28 cellular contexts compared by ENCODE assay signal in the genomic region with DNA sequence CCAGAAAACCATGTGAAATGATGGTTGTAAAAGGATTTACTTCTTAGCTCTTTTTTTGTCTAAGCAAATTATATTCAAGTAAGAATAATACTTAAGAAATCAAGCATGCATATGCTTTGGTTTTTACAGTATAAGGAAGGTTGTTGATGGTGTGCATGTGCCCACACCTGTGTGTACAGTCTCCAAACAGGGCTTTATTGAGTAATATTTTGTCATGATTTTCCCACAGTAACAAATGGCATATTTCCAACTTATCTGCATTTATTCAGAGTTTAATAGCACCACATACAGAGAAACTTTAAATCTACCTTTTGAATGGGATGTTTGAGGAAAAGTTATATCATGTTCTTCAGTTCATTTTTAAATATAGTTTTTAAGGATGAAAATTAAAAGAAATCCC.
DNase-seq lines count a peak whose midpoint lies in the region; ATAC-seq, FAIRE-seq and TF ChIP-seq lines count a peak whose summit lies in the region.
"Had no signal": no experiment of that assay in that cellular context is flagged by ENCODE, and none has a peak within 500 bp of the region (broad histone marks: within the 10 kb centered on the region; RNA-seq: fewer than 3 reads in every experiment).

No MANE protein-coding gene starts in this region.

- H3K23ac ChIP-seq in mesenchymal stem cell (ENCODE audit: low read length in 2 of 2) = no peak overlapping the region

- no peak for FAIRE-seq in small intestine (lab: Jason Lieb, UNC)
- FAIRE-seq: urothelium cell line had no signal

- TF ChIP-seq CTCF in mammary epithelial cell (conservative IDR thresholded peaks at IDR 0.05 in 1 of 2, IDR thresholded peaks at IDR 0.05 in 1 of 2; ENCODE audit: extremely low read depth in 1 of 2, insufficient read depth in 1 of 2, low read depth in 1 of 2, low read length in 2 of 2) = no peak
- no peak for TF ChIP-seq CTCF in left ventricle myocardium inferior (IDR thresholded peaks at IDR 0.05; ENCODE audit: borderline replicate concordance)

- dilution Hi-C loops in mammary epithelial cell (cut with HindIII; ENCODE audit: low sequenced_read_pairs) = loop anchor here (25.0 kb wide), 1 partner anchor 204 kb away; the partner anchor contains the start of gene DSC3

- no peak overlapping the region for H2BK120ac ChIP-seq in mesenchymal stem cell (ENCODE audit: low read depth, low read length)

- no peak overlapping the region for H3K14ac ChIP-seq in mesenchymal stem cell (ENCODE audit: low read length in 2 of 2)

- no peaks in the 10 kb centered on the region for H3K9me3 ChIP-seq in HUES64 (ENCODE audit: insufficient read depth, low read depth, low read length)
- H3K9me3 ChIP-seq in mammary epithelial cell (replicated peaks; ENCODE audit: insufficient read depth, low read length) = no peaks in the 10 kb centered on the region
- H3K9me3 ChIP-seq in mesenchymal stem cell (ENCODE audit: control insufficient read depth, low read length) = no peaks in the 10 kb centered on the region
- no peaks in the 10 kb centered on the region for H3K9me3 ChIP-seq in small intestine (ENCODE audit: control insufficient read depth, low read depth)
- no peaks in the 10 kb centered on the region for H3K9me3 ChIP-seq in left ventricle myocardium inferior (replicated peaks)
- H3K9me3 ChIP-seq: BLaER1 treated with 17β-estradiol and CSF1 and Interleukin-3, amounts not matched to agents 10 nM and 100 nM had no signal

- H2BK12ac ChIP-seq in mesenchymal stem cell (ENCODE audit: low read length in 2 of 2) = no peak overlapping the region

- peak overlapping the region; percentile 54 for H2AFZ ChIP-seq in mammary epithelial cell (ENCODE audit: low read depth, low read length)
- no peak overlapping the region for H2AFZ ChIP-seq in mesenchymal stem cell (ENCODE audit: low read depth, low read length)

- H3K27ac ChIP-seq in HUES64 (ENCODE audit: low read depth, low read length) (peak overlapping the region; percentile 7; the same call in 1 of the 2 replicates), mammary epithelial cell (ENCODE audit: insufficient read depth, low read depth, low read length) (peak overlapping the region; percentile 94), mesenchymal stem cell (ENCODE audit: low read length, poor library complexity, severe bottlenecking) (peak overlapping the region; percentile 25), small intestine (ENCODE audit: low read depth in 1 of 2, low read length in 1 of 2) (no peak overlapping the region), left ventricle myocardium inferior (replicated peaks) (no peak overlapping the region)
- H3K27ac ChIP-seq: BLaER1 treated with 17β-estradiol and CSF1 and Interleukin-3, amounts not matched to agents 10 nM and 100 nM; brain microvascular endothelial cell had no signal

- H2AK5ac ChIP-seq in mesenchymal stem cell (ENCODE audit: low read length, severe bottlenecking) = no peak overlapping the region

- no peak overlapping the region for H3K18ac ChIP-seq in mesenchymal stem cell (ENCODE audit: low read depth in 1 of 2, low read length in 2 of 2)

- H3K36me3 ChIP-seq in HUES64 (ENCODE audit: insufficient read depth, low read length) (no peaks in the 10 kb centered on the region), mammary epithelial cell (ENCODE audit: insufficient read depth, low read length) (no peaks in the 10 kb centered on the region), mesenchymal stem cell (ENCODE audit: control insufficient read depth in 1 of 2, insufficient read depth in 2 of 2, low read depth in 1 of 2, low read length in 2 of 2) (no peaks in the 10 kb centered on the region), small intestine (ENCODE audit: control insufficient read depth in 2 of 2, insufficient read depth in 2 of 2, low read length in 2 of 2) (no peaks in the 10 kb centered on the region), left ventricle myocardium inferior (no peaks in the 10 kb centered on the region)
- H3K36me3 ChIP-seq: BLaER1 treated with 17β-estradiol and CSF1 and Interleukin-3, amounts not matched to agents 10 nM and 100 nM; brain microvascular endothelial cell had no signal

- in situ Hi-C loops in mammary epithelial cell (cut with MboI; ENCODE audit: low sequenced_read_pairs in 2 of 2) = loop anchor here (10.0 to 25.0 kb wide), 2 partner anchors 137 to 204 kb away; partner anchors contain the start of genes DSC2 (in 1 of the 2) and DSC3 (in 1 of the 2)

- H4K20me1 ChIP-seq in mammary epithelial cell (ENCODE audit: insufficient read depth, low read length) = no peaks in the 10 kb centered on the region
- H4K20me1 ChIP-seq: BLaER1 treated with 17β-estradiol and CSF1 and Interleukin-3, amounts not matched to agents 10 nM and 100 nM had no signal

- intact Hi-C loops in mammary epithelial cell (cut with micrococcal nuclease) = loop anchor here (1.0 to 5.0 kb wide), 3 partner anchors 11 to 249 kb away; partner anchors contain the start of gene DSC3
- intact Hi-C loops in left ventricle myocardium inferior (cut with micrococcal nuclease) = no loop called here

- H4K91ac ChIP-seq in mesenchymal stem cell (ENCODE audit: low read length) = no peak overlapping the region

- H2BK5ac ChIP-seq in mesenchymal stem cell (ENCODE audit: low read depth, low read length, poor library complexity, severe bottlenecking) = no peak overlapping the region

- H3K27me3 ChIP-seq in HUES64 (ENCODE audit: insufficient read depth, low read length) (no peaks in the 10 kb centered on the region), mammary epithelial cell (ENCODE audit: insufficient read depth, low read length) (no peaks in the 10 kb centered on the region), mesenchymal stem cell (ENCODE audit: control insufficient read depth in 1 of 2, insufficient read depth in 1 of 2, low read length in 2 of 2) (peaks cover 0 to 3% of the 10 kb centered on the region in 2 experiments), small intestine (ENCODE audit: control insufficient read depth in 2 of 2, insufficient read depth in 2 of 2, low read length in 2 of 2) (no peaks in the 10 kb centered on the region), left ventricle myocardium inferior (ENCODE audit: low read depth) (no peaks in the 10 kb centered on the region)
- H3K27me3 ChIP-seq: BLaER1 treated with 17β-estradiol and CSF1 and Interleukin-3, amounts not matched to agents 10 nM and 100 nM; brain microvascular endothelial cell had no signal

- H3K79me2 ChIP-seq in mammary epithelial cell (ENCODE audit: insufficient read depth, low read length) = no peaks in the 10 kb centered on the region

- H3K4me2 ChIP-seq in mammary epithelial cell (ENCODE audit: insufficient read depth, low read depth, low read length) = peak overlapping the region; percentile 75
- no peak overlapping the region for H3K4me2 ChIP-seq in mesenchymal stem cell (ENCODE audit: low read length, poor library complexity, severe bottlenecking)
- H3K4me2 ChIP-seq: BLaER1 treated with 17β-estradiol and CSF1 and Interleukin-3, amounts not matched to agents 10 nM and 100 nM had no signal

- no peak overlapping the region for H3K4ac ChIP-seq in mesenchymal stem cell (ENCODE audit: low read depth in 1 of 2, low read length in 2 of 2)

- no peak overlapping the region for H2BK15ac ChIP-seq in mesenchymal stem cell (ENCODE audit: low read depth, poor library complexity, severe bottlenecking)

- H3K9ac ChIP-seq in HUES64 (ENCODE audit: low read depth, low read length) (no peak overlapping the region), mammary epithelial cell (ENCODE audit: insufficient read depth, low read length) (peak overlapping the region; percentile 75), mesenchymal stem cell (ENCODE audit: low read length) (no peak overlapping the region)
- H3K9ac ChIP-seq: BLaER1 treated with 17β-estradiol and CSF1 and Interleukin-3, amounts not matched to agents 10 nM and 100 nM had no signal

- no TSS peak for BruUV-seq in mammary epithelial cell (replicated peaks; lab: Mats Ljungman, UMichigan)

- H4K8ac ChIP-seq in mesenchymal stem cell (ENCODE audit: low read length) = no peak overlapping the region

- peak; percentile 68 for DNase-seq in mammary epithelial cell
- DNase-seq in mesenchymal stem cell = no peak
- DNase-seq in small intestine = peak; percentile 26
- no peak for DNase-seq in mesenteric fat pad (ENCODE audit: low spot score)
- no peak for DNase-seq in left ventricle myocardium inferior
- DNase-seq: activated CD4-positive, alpha-beta T cell treated with anti-CD3 and anti-CD28 coated beads for 48 hours; activated naive CD4-positive, alpha-beta T cell treated with Interleukin-2 at 50 U/mL for 16 hours; activated T-cell treated with anti-CD3 and anti-CD28 coated beads, Interleukin-2, amount 50 U/mL, for 72 hours; brain microvascular endothelial cell; COR-L47; DMS79; effector CD4-positive, alpha-beta T cell; foreskin fibroblast; GDM1; KG1; midbrain; natural killer cell; NCI-H1436 treated with DMSO at 0.1 percent for 48 hours; NCI-H446 treated with DMSO at 0.1 percent for 48 hours; stimulated activated CD4-positive, alpha-beta T cell treated with anti-CD3 and anti-CD28 coated beads, Interleukin-4, amount 100 ng/mL, for 1 hour; substantia nigra had no signal

- H3K4me3 ChIP-seq in HUES64 (ENCODE audit: low read length) (no peak overlapping the region), mammary epithelial cell (replicated peaks in 1 of 3; ENCODE audit: insufficient read depth in 1 of 3, low read depth in 2 of 3, low read length in 3 of 3) (peak overlapping the region in 1 of 3 experiments; percentile 24), mesenchymal stem cell (ENCODE audit: insufficient read depth in 1 of 2, low read depth in 1 of 2, low read length in 2 of 2) (no peak overlapping the region), small intestine (ENCODE audit: low read depth in 1 of 2, low read length in 2 of 2) (no peak overlapping the region), left ventricle myocardium inferior (no peak overlapping the region)
- H3K4me3 ChIP-seq: BLaER1 treated with 17β-estradiol and CSF1 and Interleukin-3, amounts not matched to agents 10 nM and 100 nM had no signal

- peaks cover 55% of the 10 kb centered on the region for H3K4me1 ChIP-seq in HUES64 (ENCODE audit: insufficient read depth, low read length)
- peaks cover 56% of the 10 kb centered on the region for H3K4me1 ChIP-seq in mammary epithelial cell (ENCODE audit: insufficient read depth, low read length)
- peaks cover 9% of the 10 kb centered on the region for H3K4me1 ChIP-seq in mesenchymal stem cell (ENCODE audit: control insufficient read depth, insufficient read depth, low read depth, low read length)
- H3K4me1 ChIP-seq in small intestine (ENCODE audit: control insufficient read depth in 2 of 2, insufficient read depth in 1 of 2, low read depth in 1 of 2, low read length in 1 of 2) = peaks cover 2 to 5% of the 10 kb centered on the region in 2 donors
- H3K4me1 ChIP-seq in left ventricle myocardium inferior = peaks cover 46% of the 10 kb centered on the region
- H3K4me1 ChIP-seq: BLaER1 treated with 17β-estradiol and CSF1 and Interleukin-3, amounts not matched to agents 10 nM and 100 nM had no signal

- CTCF ChIA-PET in mammary epithelial cell (lab: Charles Lee; ENCODE audit: low non-redundant PET) = interaction anchor here (0.6 to 0.7 kb wide), 4 partner anchors 14 to 178 kb away, joined by 3 to 4 read pairs (median 3); no protein-coding TSS in a partner anchor

- no peak for ATAC-seq in HG02623 (IDR thresholded peaks at IDR 0.05; ENCODE audit: unreplicated experiment)
- no peak for ATAC-seq in SK-N-SH treated with all-trans-retinoic acid at 6 μM for 48 hours
- ATAC-seq: activated T-cell treated with anti-CD3 and anti-CD28 coated beads, Interleukin-2, amount 50 U/mL, for 72 hours; natural killer cell; Right ventricle myocardium inferior; stimulated activated effector memory CD8-positive, alpha-beta T cell treated with anti-CD3 and anti-CD28 coated beads, Interleukin-12 subunit alpha, Interleukin-12 subunit beta, amount 100 ng/mL, for 72 hours had no signal

- no peaks in the 10 kb centered on the region for H3K79me1 ChIP-seq in mesenchymal stem cell (replicated peaks; ENCODE audit: low read length, poor library complexity, severe bottlenecking)

Comparison
In these comparisons a context has a peak if more than half of its experiments do, and no peak if none do; other contexts are left out.
1. H3K27ac ChIP-seq: peak in HUES64 (single experiment), mammary epithelial cell (single experiment) and mesenchymal stem cell (single experiment); none in small intestine (0 of 2) and left ventricle myocardium inferior (single experiment).
2. DNase-seq: peak in mammary epithelial cell (single experiment) and small intestine (single experiment); none in mesenchymal stem cell (single experiment), mesenteric fat pad (single experiment) and left ventricle myocardium inferior (single experiment).